ENCODE assay signal across 9 cellular contexts in genomic region chr15:42843699-42844098, GRCh38.
"Had no signal": no experiment of that assay in that cellular context is flagged by ENCODE, and none has a peak within 500 bp of the region (broad histone marks: within the 10 kb centered on the region; RNA-seq: fewer than 3 reads in every experiment).

No MANE protein-coding gene starts in this region.

- H3K9ac ChIP-seq: GM23248 had no signal

- H3K4me3 Mint-ChIP-seq: HFFc6, IgD-negative memory B cell had no signal

- H3K9me3 ChIP-seq: HAP-1 had no signal

- H3K27ac ChIP-seq: GM23248 had no signal

- ATAC-seq: HCT116 had no signal

- H3K27me3 Mint-ChIP-seq: IgD-negative memory B cell had no signal

- H3K4me1 Mint-ChIP-seq: IgD-negative memory B cell had no signal

- H3K27ac Mint-ChIP-seq: HFFc6, IgD-negative memory B cell had no signal

- H3K4me3 ChIP-seq: GM23248, HAP-1 had no signal

- H3K4me1 ChIP-seq: HAP-1 had no signal

- DNase-seq: GM23248, GOT3, H7, HFFc6, KG1 had no signal

- H3K36me3 ChIP-seq: HAP-1 had no signal

- FAIRE-seq: HTR-8/SVneo had no signal

- H2AFZ ChIP-seq: GM23248 had no signal
